8 cellular contexts compared by ENCODE assay signal in the genomic region with DNA sequence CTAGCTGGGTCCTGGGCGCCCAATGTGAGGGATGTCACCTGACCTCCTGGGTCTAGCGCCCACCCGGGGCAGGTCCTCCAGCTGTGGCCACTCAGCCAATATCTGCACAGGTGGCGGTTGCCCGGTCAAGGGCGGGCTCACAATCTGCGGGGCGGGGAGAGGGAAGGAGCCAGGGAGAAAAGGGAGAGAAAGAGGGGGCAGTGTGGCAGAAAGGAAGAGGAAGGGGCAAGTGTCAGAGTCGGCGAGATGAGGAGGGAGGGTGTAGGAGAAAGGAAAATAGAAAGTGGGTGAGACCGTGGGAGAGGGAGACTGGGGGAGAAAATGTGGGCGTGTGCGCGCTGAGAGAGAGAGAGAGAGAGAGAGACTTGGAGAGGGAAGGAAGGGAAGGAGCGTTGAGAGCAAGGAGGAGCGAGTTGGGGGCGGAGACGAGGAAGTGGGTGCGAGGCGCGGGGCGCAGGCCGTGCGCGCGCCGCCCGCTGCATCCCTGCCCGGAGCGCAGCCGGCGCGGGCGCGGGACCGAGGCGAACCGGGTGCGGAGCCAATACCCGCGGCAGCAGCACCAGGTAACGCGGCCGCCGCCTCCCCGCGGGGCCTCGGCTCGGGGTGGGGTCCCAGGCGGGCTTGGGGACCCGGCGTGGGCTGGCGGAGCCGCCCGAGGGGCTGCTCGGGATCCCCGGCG. TPM values are rescaled to one million over a fixed set of nuclear protein-coding genes. Genes with fewer than 3 reads are reported as not detected.
DNase-seq lines count a peak whose midpoint lies in the region; ATAC-seq, FAIRE-seq and TF ChIP-seq lines count a peak whose summit lies in the region.

A gene with protein sequence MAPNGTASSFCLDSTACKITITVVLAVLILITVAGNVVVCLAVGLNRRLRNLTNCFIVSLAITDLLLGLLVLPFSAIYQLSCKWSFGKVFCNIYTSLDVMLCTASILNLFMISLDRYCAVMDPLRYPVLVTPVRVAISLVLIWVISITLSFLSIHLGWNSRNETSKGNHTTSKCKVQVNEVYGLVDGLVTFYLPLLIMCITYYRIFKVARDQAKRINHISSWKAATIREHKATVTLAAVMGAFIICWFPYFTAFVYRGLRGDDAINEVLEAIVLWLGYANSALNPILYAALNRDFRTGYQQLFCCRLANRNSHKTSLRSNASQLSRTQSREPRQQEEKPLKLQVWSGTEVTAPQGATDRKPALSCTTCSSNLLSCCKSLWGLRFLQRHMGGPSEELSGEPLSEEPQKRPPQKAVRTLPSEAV (plus strand): TSS at position 479 of the 679 bp plus-strand sequence. CDS start 25,163 bp downstream, outside the sequence.

- H3K27me3 ChIP-seq in lower lobe of right lung (ENCODE audit: low read depth) (peaks cover 60% of the 10 kb centered on the region), GM23248 (replicated peaks; ENCODE audit: insufficient read depth) (peaks cover 5% of the 10 kb centered on the region; the same call in 1 of the 2 replicates)

- H3K27me3 Mint-ChIP-seq in T-helper 17 cell, result no peaks in the 10 kb centered on the region

- H3K9ac ChIP-seq in GM23248, result no peak within 1 kb of the TSS

- intact Hi-C loops in lower lobe of right lung (cut with DNase I), result no loop called here

- H3K27ac Mint-ChIP-seq in T-helper 17 cell, result peak within 1 kb of the TSS; percentile 82
- peak within 1 kb of the TSS; percentile 86 for H3K27ac Mint-ChIP-seq in stimulated activated effector memory CD8-positive, alpha-beta T cell treated with anti-CD3 and anti-CD28 coated beads, Interleukin-12 subunit alpha, Interleukin-12 subunit beta, amount 100 ng/mL, for 72 hours

- no peaks in the 10 kb centered on the region for H3F3A ChIP-seq in GM23248 (ENCODE audit: insufficient read depth)

- H3K36me3 Mint-ChIP-seq in T-helper 17 cell (ENCODE audit: low read depth), result peaks cover 3% of the 10 kb centered on the region
- peaks cover 17% of the 10 kb centered on the region for H3K36me3 Mint-ChIP-seq in stimulated activated effector memory CD8-positive, alpha-beta T cell treated with anti-CD3 and anti-CD28 coated beads, Interleukin-12 subunit alpha, Interleukin-12 subunit beta, amount 100 ng/mL, for 72 hours

- H3K9me3 Mint-ChIP-seq in stimulated activated effector memory CD8-positive, alpha-beta T cell treated with anti-CD3 and anti-CD28 coated beads, Interleukin-12 subunit alpha, Interleukin-12 subunit beta, amount 100 ng/mL, for 72 hours, result no peaks in the 10 kb centered on the region

- H4K20me1 ChIP-seq in GM23248 (ENCODE audit: insufficient read depth), result no peaks in the 10 kb centered on the region

- no peaks in the 10 kb centered on the region for H3K9me3 ChIP-seq in T-helper 17 cell (ENCODE audit: control insufficient read depth, low read length, poor library complexity, severe bottlenecking)
- H3K9me3 ChIP-seq in lower lobe of right lung, result no peaks in the 10 kb centered on the region
- no peaks in the 10 kb centered on the region for H3K9me3 ChIP-seq in GM23248 (ENCODE audit: low read depth)

- peaks cover 26% of the 10 kb centered on the region for H3K4me1 ChIP-seq in lower lobe of right lung
- no peaks in the 10 kb centered on the region for H3K4me1 ChIP-seq in GM23248 (ENCODE audit: insufficient read depth)

- H3K4me2 ChIP-seq in GM23248 (ENCODE audit: unreplicated experiment), result no peak within 1 kb of the TSS

- H2AFZ ChIP-seq in GM23248, result no peak within 1 kb of the TSS

- FAIRE-seq in HTR-8/SVneo (lab: Jason Lieb, UNC), result no peak

- ATAC-seq in T-helper 17 cell, result peak; percentile 51
- ATAC-seq in lower lobe of right lung, result peak; percentile 43 to 66
- ATAC-seq in stimulated activated effector memory CD8-positive, alpha-beta T cell treated with anti-CD3 and anti-CD28 coated beads, Interleukin-12 subunit alpha, Interleukin-12 subunit beta, amount 100 ng/mL, for 72 hours, result peak; percentile 39
- ATAC-seq in HG02973 (IDR thresholded peaks at IDR 0.05; ENCODE audit: unreplicated experiment), result no peak
- ATAC-seq in GM18511 (IDR thresholded peaks at IDR 0.05; ENCODE audit: unreplicated experiment), result no peak

- WGBS in GM23248 (ENCODE audit: low coverage in 1 of 2, low lambda C conversion rate in 2 of 2, missing lambda C conversion rate in 2 of 2), 2 experiments, result 4 to 7% methylated on average over 7 to 58 of the region's 58 CpGs

- peak within 1 kb of the TSS; percentile 57 for H3K4me3 ChIP-seq in lower lobe of right lung
- H3K4me3 ChIP-seq in GM23248, result no peak within 1 kb of the TSS

- H3K27ac ChIP-seq in caudate nucleus (ENCODE audit: low read depth, low read length) (peak within 1 kb of the TSS; percentile 67), lower lobe of right lung (peak within 1 kb of the TSS; percentile 65), GM23248 (no peak within 1 kb of the TSS)

- no peaks in the 10 kb centered on the region for H3K9me2 ChIP-seq in GM23248 (ENCODE audit: insufficient read depth)

- no peaks in the 10 kb centered on the region for H3K79me2 ChIP-seq in GM23248 (ENCODE audit: insufficient read depth)

- no peak for TF ChIP-seq CTCF in lower lobe of right lung (IDR thresholded peaks at IDR 0.05)

- in situ Hi-C loops in GM23248 (cut with MboI), result no loop called here

- H3K4me3 Mint-ChIP-seq in T-helper 17 cell, result peak within 1 kb of the TSS; percentile 99
- H3K4me3 Mint-ChIP-seq in stimulated activated effector memory CD8-positive, alpha-beta T cell treated with anti-CD3 and anti-CD28 coated beads, Interleukin-12 subunit alpha, Interleukin-12 subunit beta, amount 100 ng/mL, for 72 hours, result peak within 1 kb of the TSS; percentile 86

- DNase-seq in HTR-8/SVneo (ENCODE audit: insufficient read length, low spot score) (peak; percentile 14), T-helper 17 cell (peak in 2 of 3 donors; percentile 14 to 26), caudate nucleus (lab: John Stamatoyannopoulos, UW) (peak in 30 of 61 donors; percentile 24 to 73 (median 50)), lower lobe of right lung (peak; percentile 69), GM23248 (no peak)
- peak in 1 of 2 donors; percentile 59 for DNase-seq in stimulated activated effector memory CD8-positive, alpha-beta T cell treated with anti-CD3 and anti-CD28 coated beads, Interleukin-12 subunit alpha, Interleukin-12 subunit beta, amount 100 ng/mL, for 72 hours (ENCODE audit: low spot score in 2 of 2)

- H3K36me3 ChIP-seq in lower lobe of right lung (no peaks in the 10 kb centered on the region), GM23248 (ENCODE audit: low read depth) (no peaks in the 10 kb centered on the region)

- peaks cover 59% of the 10 kb centered on the region for H3K4me1 Mint-ChIP-seq in T-helper 17 cell
- H3K4me1 Mint-ChIP-seq in stimulated activated effector memory CD8-positive, alpha-beta T cell treated with anti-CD3 and anti-CD28 coated beads, Interleukin-12 subunit alpha, Interleukin-12 subunit beta, amount 100 ng/mL, for 72 hours, result peaks cover 55% of the 10 kb centered on the region

RNA-seq across cellular contexts. Expression of the gene that starts here (rescaled TPM):
- total RNA-seq in T-helper 17 cell (1 to 10 TPM; 2.8 to 4.9 TPM), lower lobe of right lung (9.6 TPM)
- not detected in 2 replicates for total RNA-seq in GM23248 (2014; rRNA removed; shearing (Covaris generic))
- polyA plus RNA-seq in GM23248 (2016; fragmentation: Nextera tagmentation; extraction: Ambion mirVana), result not detected in 2 replicates

Comparison
In these comparisons a context has a peak if more than half of its experiments do, and no peak if none do; other contexts are left out.
1. ATAC-seq: peak in T-helper 17 cell (single experiment), lower lobe of right lung (2 of 2) and stimulated activated effector memory CD8-positive, alpha-beta T cell treated with anti-CD3 and anti-CD28 coated beads, Interleukin-12 subunit alpha, Interleukin-12 subunit beta, amount 100 ng/mL, for 72 hours (single experiment); none in HG02973 (single experiment) and GM18511 (single experiment).